23 cellular contexts compared by ENCODE assay signal in genomic region chr10:12165036-12165435, GRCh38. TPM values are rescaled to one million over a fixed set of nuclear protein-coding genes. Genes with fewer than 3 reads are reported as not detected.
DNase-seq lines count a peak whose midpoint lies in the region; ATAC-seq and TF ChIP-seq lines count a peak whose summit lies in the region.
"Had no signal": no experiment of that assay in that cellular context is flagged by ENCODE, and none has a peak within 500 bp of the region (broad histone marks: within the 10 kb centered on the region; RNA-seq: fewer than 3 reads in every experiment).

No MANE protein-coding gene starts in this region.

- no peaks in the 10 kb centered on the region for H3K27me3 Mint-ChIP-seq in activated CD8-positive, alpha-beta memory T cell treated with anti-CD3 and anti-CD28 coated beads, Interleukin-2, amount 10 ng/mL, durations not matched to agents 7 days and 5 days
- no peaks in the 10 kb centered on the region for H3K27me3 Mint-ChIP-seq in WTC11 (ENCODE audit: low read depth)
- H3K27me3 Mint-ChIP-seq: activated naive CD4-positive, alpha-beta T cell treated with anti-CD3 and anti-CD28 coated beads, Interleukin-2, amount 10 ng/mL, durations not matched to agents 7 days and 5 days had no signal

- peak overlapping the region; percentile 10 for H3K27ac Mint-ChIP-seq in activated CD8-positive, alpha-beta memory T cell treated with anti-CD3 and anti-CD28 coated beads, Interleukin-2, amount 10 ng/mL, durations not matched to agents 7 days and 5 days
- H3K27ac Mint-ChIP-seq in WTC11, result peak overlapping the region; percentile 87; the same call in 1 of the 2 replicates
- H3K27ac Mint-ChIP-seq: activated naive CD4-positive, alpha-beta T cell treated with anti-CD3 and anti-CD28 coated beads, Interleukin-2, amount 10 ng/mL, durations not matched to agents 7 days and 5 days had no signal

- no peak for ATAC-seq in activated CD8-positive, alpha-beta memory T cell treated with anti-CD3 and anti-CD28 coated beads, Interleukin-2, amount 10 ng/mL, durations not matched to agents 7 days and 5 days
- ATAC-seq in WTC11 (no peak), HG03095 (IDR thresholded peaks at IDR 0.05; ENCODE audit: unreplicated experiment) (no peak), GM18502 (IDR thresholded peaks at IDR 0.05; ENCODE audit: poor library complexity, unreplicated experiment) (no peak), HG03025 (IDR thresholded peaks at IDR 0.05; ENCODE audit: low FRiP score, unreplicated experiment) (no peak)
- ATAC-seq: A549, esophagus mucosa, gastrocnemius medialis, lower lobe of right lung had no signal

- POLR2A ChIA-PET in WTC11 (lab: Charles Lee), result no interaction called here

- H3K9me3 Mint-ChIP-seq in activated CD8-positive, alpha-beta memory T cell treated with anti-CD3 and anti-CD28 coated beads, Interleukin-2, amount 10 ng/mL, durations not matched to agents 7 days and 5 days (ENCODE audit: low read depth), result no peaks in the 10 kb centered on the region
- no peaks in the 10 kb centered on the region for H3K9me3 Mint-ChIP-seq in WTC11
- H3K9me3 Mint-ChIP-seq: activated naive CD4-positive, alpha-beta T cell treated with anti-CD3 and anti-CD28 coated beads, Interleukin-2, amount 10 ng/mL, durations not matched to agents 7 days and 5 days had no signal

- no peak for DNase-seq in activated CD8-positive, alpha-beta memory T cell treated with anti-CD3 and anti-CD28 coated beads, Interleukin-2, amount 10 ng/mL, durations not matched to agents 7 days and 5 days
- no peak for DNase-seq in activated CD8-positive, alpha-beta memory T cell treated with anti-CD3 and anti-CD28 coated beads, Interleukin-2, amount 50 U/mL, for 48 hours
- DNase-seq in WTC11 (ENCODE audit: low spot score), result no peak
- DNase-seq in foreskin melanocyte, result peak; percentile 83
- DNase-seq in putamen (ENCODE audit: low spot score), result peak; percentile 17
- DNase-seq: activated CD4-positive, alpha-beta T cell treated with anti-CD3 and anti-CD28 coated beads for 4 hours; activated CD8-positive, alpha-beta memory T cell treated with anti-CD3 and anti-CD28 coated beads, Interleukin-2, amount 50 U/mL, for 4 hours; activated naive CD4-positive, alpha-beta T cell treated with anti-CD3 and anti-CD28 coated beads, Interleukin-2, amount 10 ng/mL, durations not matched to agents 7 days and 5 days; BE2C; effector CD8-positive, alpha-beta T cell; gastrocnemius medialis; lower lobe of right lung; NCI-H1105; NCI-H2081 treated with DMSO at 0.1 percent for 48 hours; NCI-H82; Right ventricle myocardium superior; stimulated activated CD4-positive, alpha-beta T cell treated with anti-CD3 and anti-CD28 coated beads, Interleukin-12 subunit alpha, Interleukin-12 subunit beta, amount 100 ng/mL, for 4 hours; stimulated activated CD4-positive, alpha-beta T cell treated with anti-CD3 and anti-CD28 coated beads, Interleukin-4, amount 100 ng/mL, for 4 hours had no signal

- no peaks in the 10 kb centered on the region for H3K4me1 Mint-ChIP-seq in activated CD8-positive, alpha-beta memory T cell treated with anti-CD3 and anti-CD28 coated beads, Interleukin-2, amount 10 ng/mL, durations not matched to agents 7 days and 5 days
- no peaks in the 10 kb centered on the region for H3K4me1 Mint-ChIP-seq in WTC11
- H3K4me1 Mint-ChIP-seq: activated naive CD4-positive, alpha-beta T cell treated with anti-CD3 and anti-CD28 coated beads, Interleukin-2, amount 10 ng/mL, durations not matched to agents 7 days and 5 days had no signal

- no peak for TF ChIP-seq CTCF in WTC11 (IDR thresholded peaks at IDR 0.05)

- H3K36me3 Mint-ChIP-seq in activated CD8-positive, alpha-beta memory T cell treated with anti-CD3 and anti-CD28 coated beads, Interleukin-2, amount 10 ng/mL, durations not matched to agents 7 days and 5 days, result peaks cover 57% of the 10 kb centered on the region
- H3K36me3 Mint-ChIP-seq in WTC11, result peaks cover 41% of the 10 kb centered on the region

- H3K4me3 Mint-ChIP-seq in activated CD8-positive, alpha-beta memory T cell treated with anti-CD3 and anti-CD28 coated beads, Interleukin-2, amount 10 ng/mL, durations not matched to agents 7 days and 5 days, result no peak overlapping the region
- H3K4me3 Mint-ChIP-seq in WTC11, result no peak overlapping the region
- H3K4me3 Mint-ChIP-seq: activated naive CD4-positive, alpha-beta T cell treated with anti-CD3 and anti-CD28 coated beads, Interleukin-2, amount 10 ng/mL, durations not matched to agents 7 days and 5 days had no signal

- CTCF ChIA-PET in activated CD8-positive, alpha-beta memory T cell treated with anti-CD3 and anti-CD28 coated beads, Interleukin-2, amount 10 ng/mL, durations not matched to agents 7 days and 5 days (lab: Charles Lee), result no interaction called here
- CTCF ChIA-PET in WTC11 (lab: Charles Lee), result no interaction called here

TF ChIP-seq in WTC11, 78 proteins besides CTCF, POLR2A, EP300 and RAD21:
- TF ChIP-seq PRRX2 (CRISPR knock-in tag; IDR thresholded peaks at IDR 0.05) (no peak), CREM (CRISPR knock-in tag; IDR thresholded peaks at IDR 0.05) (no peak), MXD4 (CRISPR knock-in tag; IDR thresholded peaks at IDR 0.05; ENCODE audit: borderline replicate concordance) (no peak), ZNF423 (CRISPR knock-in tag; IDR thresholded peaks at IDR 0.05) (no peak), ATF3 (CRISPR knock-in tag; conservative IDR thresholded peaks at IDR 0.05) (no peak), EMX1 (CRISPR knock-in tag; IDR thresholded peaks at IDR 0.05) (no peak), ZNF416 (CRISPR knock-in tag; IDR thresholded peaks at IDR 0.05) (no peak), IRF1 (CRISPR knock-in tag; IDR thresholded peaks at IDR 0.05) (no peak)

RNA-seq across cellular contexts. Expression of gene NUDT5, which starts 30.7 kb away (rescaled TPM):
- 100 to 1,000 TPM; 107 to 125 TPM for total RNA-seq in activated CD8-positive, alpha-beta memory T cell treated with anti-CD3 and anti-CD28 coated beads, Interleukin-2, amount 10 ng/mL, durations not matched to agents 7 days and 5 days
- total RNA-seq in WTC11 (2021), result 107 to 119 TPM (median 109 TPM) in 3 replicates

RNA-seq across cellular contexts. Expression of gene CDC123, which starts 31.0 kb away (rescaled TPM):
- 100 to 1,000 TPM in 1 of 2 experiments, 10 to 100 TPM in 1; 95.2 to 130 TPM for total RNA-seq in activated CD8-positive, alpha-beta memory T cell treated with anti-CD3 and anti-CD28 coated beads, Interleukin-2, amount 10 ng/mL, durations not matched to agents 7 days and 5 days
- 137 to 153 TPM (median 143 TPM) in 3 replicates for total RNA-seq in WTC11 (2021)

RNA-seq across cellular contexts. Expression of gene SEC61A2, which starts 35.6 kb away (rescaled TPM):
- 10 to 100 TPM; 13.9 to 16.1 TPM for total RNA-seq in activated CD8-positive, alpha-beta memory T cell treated with anti-CD3 and anti-CD28 coated beads, Interleukin-2, amount 10 ng/mL, durations not matched to agents 7 days and 5 days
- 14.5 to 19.0 TPM (median 16.3 TPM) in 3 replicates for total RNA-seq in WTC11 (2021)

Comparison
In these comparisons a context has a peak if more than half of its experiments do, and no peak if none do; other contexts are left out.
1. DNase-seq: peak in foreskin melanocyte (single experiment) and putamen (single experiment); none in activated CD8-positive, alpha-beta memory T cell treated with anti-CD3 and anti-CD28 coated beads, Interleukin-2, amount 10 ng/mL, durations not matched to agents 7 days and 5 days (single experiment), activated CD8-positive, alpha-beta memory T cell treated with anti-CD3 and anti-CD28 coated beads, Interleukin-2, amount 50 U/mL, for 48 hours (single experiment) and WTC11 (single experiment).